18 cellular contexts compared by ENCODE assay signal in genomic region chr12:96710127-96710745, GRCh38.
DNase-seq lines count a peak whose midpoint lies in the region; ATAC-seq and TF ChIP-seq lines count a peak whose summit lies in the region.
"Had no signal": no experiment of that assay in that cellular context is flagged by ENCODE, and none has a peak within 500 bp of the region (broad histone marks: within the 10 kb centered on the region; RNA-seq: fewer than 3 reads in every experiment).

No MANE protein-coding gene starts in this region.

- no peak for TF ChIP-seq POLR2A in uterus (IDR thresholded peaks at IDR 0.05)

- in situ Hi-C loops in brain microvascular endothelial cell (cut with HindIII; ENCODE audit: low pct_ligation_motif_present, low sequenced_read_pairs): no loop called here

- H3K36me3 ChIP-seq in brain microvascular endothelial cell (replicated peaks): no peaks in the 10 kb centered on the region
- H3K36me3 ChIP-seq in uterus: no peaks in the 10 kb centered on the region
- H3K36me3 ChIP-seq: esophagus squamous epithelium, heart left ventricle, pancreas, tibial nerve had no signal

- no peak overlapping the region for H3K4me3 ChIP-seq in brain microvascular endothelial cell (ENCODE audit: low read depth, low read length)
- no peak overlapping the region for H3K4me3 ChIP-seq in uterus
- H3K4me3 ChIP-seq: esophagus squamous epithelium, heart left ventricle, pancreas, smooth muscle cell, tibial nerve had no signal

- no peaks in the 10 kb centered on the region for H3K27me3 ChIP-seq in brain microvascular endothelial cell (replicated peaks)
- no peaks in the 10 kb centered on the region for H3K27me3 ChIP-seq in uterus
- H3K27me3 ChIP-seq: esophagus squamous epithelium, heart left ventricle, tibial nerve had no signal

- no peak for ATAC-seq in GM21619 (IDR thresholded peaks at IDR 0.05; ENCODE audit: unreplicated experiment)
- ATAC-seq: heart left ventricle; HepG2; pancreas; stimulated activated memory B cell treated with anti-CD40 and anti-IgM and Interleukin-4, amounts not matched to agents 10 μg/mL and 1 μg/mL and 100 μg/mL, for 72 hours had no signal

- H3K27ac ChIP-seq in 22Rv1: no peak overlapping the region
- H3K27ac ChIP-seq in brain microvascular endothelial cell: no peak overlapping the region
- H3K27ac ChIP-seq in uterus: no peak overlapping the region
- H3K27ac ChIP-seq: esophagus squamous epithelium, heart left ventricle, pancreas, tibial nerve had no signal

- no peaks in the 10 kb centered on the region for H3K4me1 ChIP-seq in uterus
- H3K4me1 ChIP-seq: esophagus squamous epithelium, heart left ventricle, pancreas, tibial nerve had no signal

- no peaks in the 10 kb centered on the region for H3K9me3 ChIP-seq in uterus
- H3K9me3 ChIP-seq: esophagus squamous epithelium, heart left ventricle, pancreas, tibial nerve had no signal

- intact Hi-C loops in uterus (cut with DNase I; ENCODE audit: low total_unique reads): no loop called here

- DNase-seq in DMS53 treated with DMSO at 0.1 percent for 48 hours (lab: John Stamatoyannopoulos, UW; ENCODE audit: unreplicated experiment) (peak; percentile 29), NCI-H146 treated with DMSO at 0.1 percent for 48 hours (lab: John Stamatoyannopoulos, UW; ENCODE audit: unreplicated experiment) (peak; percentile 25), brain microvascular endothelial cell (no peak), AG20443 (ENCODE audit: low spot score) (no peak), uterus (no peak)
- DNase-seq in activated effector memory CD4-positive, alpha-beta T cell treated with anti-CD3 and anti-CD28 coated beads, Interleukin-2, amount 50 U/mL, for 16 hours: no peak
- DNase-seq: activated gamma-delta T cell, esophagus squamous epithelium, GOT3, heart left ventricle, NCI-H1694 treated with DMSO at 0.1 percent for 48 hours, pancreas had no signal

- peak; percentile 38 for TF ChIP-seq CTCF in 22Rv1 (IDR thresholded peaks at IDR 0.05)
- peak; percentile 11 for TF ChIP-seq CTCF in brain microvascular endothelial cell (IDR thresholded peaks at IDR 0.05; ENCODE audit: low read depth, low read length, missing control alignments)
- TF ChIP-seq CTCF in uterus (IDR thresholded peaks at IDR 0.05): no peak

Comparison
In these comparisons a context has a peak if more than half of its experiments do, and no peak if none do; other contexts are left out.
1. CTCF ChIP-seq: peak in 22Rv1 (single experiment) and brain microvascular endothelial cell (single experiment); none in uterus (0 of 4).
2. DNase-seq: peak in DMS53 treated with DMSO at 0.1 percent for 48 hours (single experiment) and NCI-H146 treated with DMSO at 0.1 percent for 48 hours (single experiment); none in brain microvascular endothelial cell (single experiment), AG20443 (single experiment), activated effector memory CD4-positive, alpha-beta T cell treated with anti-CD3 and anti-CD28 coated beads, Interleukin-2, amount 50 U/mL, for 16 hours (single experiment) and uterus (0 of 2).